In genomic region chr18:60936101-60936500, GRCh38 we compare ENCODE assay signal across 18 cellular contexts.
DNase-seq lines count a peak whose midpoint lies in the region; FAIRE-seq and TF ChIP-seq lines count a peak whose summit lies in the region.
"Had no signal": no experiment of that assay in that cellular context is flagged by ENCODE, and none has a peak within 500 bp of the region (broad histone marks: within the 10 kb centered on the region; RNA-seq: fewer than 3 reads in every experiment).

No MANE protein-coding gene starts in this region.

- no peak for FAIRE-seq in kidney (lab: Jason Lieb, UNC)
- FAIRE-seq: GM12878 had no signal

- H3K4me1 ChIP-seq in BLaER1 treated with 17β-estradiol and CSF1 and Interleukin-3, amounts not matched to agents 10 nM and 100 nM = peaks cover 0 to 13% (median 7%) of the 10 kb centered on the region in 10 experiments; a peak in 8 of 20 replicates
- H3K4me1 ChIP-seq in kidney (ENCODE audit: control insufficient read depth in 1 of 2, insufficient read depth in 1 of 2, low read depth in 1 of 2, low read length in 2 of 2) = no peaks in the 10 kb centered on the region

- intact Hi-C loops in kidney (cut with DNase I) = no loop called here

- H3K9me3 ChIP-seq in BLaER1 treated with 17β-estradiol and CSF1 and Interleukin-3, amounts not matched to agents 10 nM and 100 nM (replicated peaks in 1 of 11) = no peaks in the 10 kb centered on the region
- no peaks in the 10 kb centered on the region for H3K9me3 ChIP-seq in kidney (ENCODE audit: control insufficient read depth in 1 of 2, low read length in 2 of 2)

- peak overlapping the region in 6 of 11 experiments; percentile 10 to 37 (median 15); a peak in 8 of 22 replicates for H3K4me2 ChIP-seq in BLaER1 treated with 17β-estradiol and CSF1 and Interleukin-3, amounts not matched to agents 10 nM and 100 nM

- no peaks in the 10 kb centered on the region for H3K27me3 ChIP-seq in BLaER1 treated with 17β-estradiol and CSF1 and Interleukin-3, amounts not matched to agents 10 nM and 100 nM

- H3K36me3 ChIP-seq in BLaER1 treated with 17β-estradiol and CSF1 and Interleukin-3, amounts not matched to agents 10 nM and 100 nM = no peaks in the 10 kb centered on the region
- no peaks in the 10 kb centered on the region for H3K36me3 ChIP-seq in kidney (ENCODE audit: control insufficient read depth in 1 of 2, insufficient read depth in 2 of 2, low read length in 2 of 2)

- TF ChIP-seq CTCF in fibroblast of the aortic adventitia (IDR thresholded peaks at IDR 0.05; ENCODE audit: insufficient read depth, low read length) = no peak
- no peak for TF ChIP-seq CTCF in kidney (IDR thresholded peaks at IDR 0.05; ENCODE audit: borderline replicate concordance, extremely low read depth, insufficient read depth)

- no peak overlapping the region for H3K27ac ChIP-seq in BLaER1 treated with 17β-estradiol and CSF1 and Interleukin-3, amounts not matched to agents 10 nM and 100 nM
- no peak overlapping the region for H3K27ac ChIP-seq in kidney (ENCODE audit: low read depth in 2 of 2, low read length in 2 of 2)
- H3K27ac ChIP-seq: HL-60 had no signal

- no peak overlapping the region for H3K4me3 ChIP-seq in BLaER1 treated with 17β-estradiol and CSF1 and Interleukin-3, amounts not matched to agents 10 nM and 100 nM
- no peak overlapping the region for H3K4me3 ChIP-seq in fibroblast of the aortic adventitia (ENCODE audit: low read depth, low read length)
- no peak overlapping the region for H3K4me3 ChIP-seq in kidney (ENCODE audit: low read length in 2 of 2)
- H3K4me3 ChIP-seq: GM12878 had no signal

- no peak overlapping the region for H3K9ac ChIP-seq in BLaER1 treated with 17β-estradiol and CSF1 and Interleukin-3, amounts not matched to agents 10 nM and 100 nM
- no peak overlapping the region for H3K9ac ChIP-seq in kidney (ENCODE audit: low read length in 2 of 2)

- DNase-seq in dermis blood vessel endothelial cell = peak; percentile 67
- DNase-seq in fibroblast of the aortic adventitia (ENCODE audit: low read depth) = peak; percentile 25
- DNase-seq in pulmonary artery endothelial cell (ENCODE audit: low read depth, low spot score) = peak; percentile 54
- DNase-seq in kidney = no peak
- DNase-seq in T-helper 9 cell = no peak
- DNase-seq in epidermal melanocyte (ENCODE audit: insufficient read length, low spot score) = no peak
- DNase-seq: ACHN; AML-193; Calu3; CD8-positive, alpha-beta T cell; DND-41; EL; GOT3; H7; HFFc6 had no signal

- H4K20me1 ChIP-seq in BLaER1 treated with 17β-estradiol and CSF1 and Interleukin-3, amounts not matched to agents 10 nM and 100 nM = no peaks in the 10 kb centered on the region

Comparison
In these comparisons a context has a peak if more than half of its experiments do, and no peak if none do; other contexts are left out.
1. DNase-seq: peak in dermis blood vessel endothelial cell (single experiment), fibroblast of the aortic adventitia (single experiment) and pulmonary artery endothelial cell (single experiment); none in kidney (single experiment), T-helper 9 cell (single experiment) and epidermal melanocyte (single experiment).